10 cellular contexts compared by ENCODE assay signal in the genomic region with DNA sequence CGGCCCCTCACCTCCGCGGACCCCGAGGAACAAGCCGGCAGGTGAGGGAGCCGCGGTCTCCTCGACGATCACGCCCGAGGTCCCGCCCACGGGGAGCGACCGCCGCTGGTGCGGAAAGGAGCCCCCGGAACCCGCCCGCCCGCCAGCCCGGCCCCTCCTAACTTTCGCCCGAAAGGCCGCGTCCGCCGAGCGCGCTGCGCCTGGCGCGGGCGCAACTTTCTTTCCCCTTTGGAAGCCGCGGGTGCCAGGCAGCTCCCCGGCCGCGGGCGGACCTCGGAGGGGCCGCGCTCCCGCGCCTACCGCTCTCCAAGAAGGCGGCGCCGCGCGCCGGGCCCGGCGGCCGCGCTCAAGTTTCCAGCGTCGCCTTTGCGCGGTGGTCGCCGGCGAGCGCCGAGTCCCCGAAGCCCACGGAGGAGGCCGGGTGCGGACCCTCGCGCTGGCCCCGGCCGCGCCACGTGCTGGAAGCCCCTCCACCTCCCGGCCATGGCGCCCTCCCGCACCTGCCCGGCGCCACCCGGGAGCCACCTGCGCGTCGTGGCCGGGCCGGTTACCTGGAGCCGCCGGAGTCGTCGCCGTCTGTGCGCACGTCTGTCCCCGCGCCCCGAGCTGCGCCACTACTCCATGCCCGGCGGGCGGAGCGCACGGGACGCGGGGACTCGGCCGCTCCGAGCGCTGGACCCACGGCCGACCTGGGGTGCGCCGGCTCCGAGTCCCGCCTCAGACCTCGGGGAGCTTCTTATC. TPM values are rescaled to one million over a fixed set of nuclear protein-coding genes. Genes with fewer than 3 reads are reported as not detected.
DNase-seq lines count a peak whose midpoint lies in the region; ATAC-seq and TF ChIP-seq lines count a peak whose summit lies in the region.
"Had no signal": no experiment of that assay in that cellular context is flagged by ENCODE, and none has a peak within 500 bp of the region (broad histone marks: within the 10 kb centered on the region; RNA-seq: fewer than 3 reads in every experiment).

A gene with protein sequence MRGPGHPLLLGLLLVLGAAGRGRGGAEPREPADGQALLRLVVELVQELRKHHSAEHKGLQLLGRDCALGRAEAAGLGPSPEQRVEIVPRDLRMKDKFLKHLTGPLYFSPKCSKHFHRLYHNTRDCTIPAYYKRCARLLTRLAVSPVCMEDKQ (minus strand): TSS at position 90 of the 741 bp plus-strand sequence. CDS start 256 bp downstream, outside the sequence.

- no peak for TF ChIP-seq POLR2A in gastroesophageal sphincter (IDR thresholded peaks at IDR 0.05)

- TF ChIP-seq CTCF in GM13976 (IDR thresholded peaks at IDR 0.05; ENCODE audit: borderline replicate concordance, control extremely low read depth, extremely low read depth, insufficient read depth, missing control alignments) = no peak
- no peak for TF ChIP-seq CTCF in WI38 (IDR thresholded peaks at IDR 0.05; ENCODE audit: low read depth, low read length)
- no peak for TF ChIP-seq CTCF in gastroesophageal sphincter (IDR thresholded peaks at IDR 0.05)
- TF ChIP-seq CTCF in psoas muscle (IDR thresholded peaks at IDR 0.05) = no peak

- H3K9me3 ChIP-seq in gastroesophageal sphincter = no peaks in the 10 kb centered on the region
- H3K9me3 ChIP-seq in psoas muscle = no peaks in the 10 kb centered on the region

- H3K4me3 ChIP-seq in WI38 (ENCODE audit: low read depth, low read length) (0 out of 2 replicates have a peak within 1 kb of the TSS, but pooled peaks have one; percentile 10), gastroesophageal sphincter (peak within 1 kb of the TSS; percentile 22 to 55), psoas muscle (peak within 1 kb of the TSS; percentile 59)

- ATAC-seq in gastroesophageal sphincter = no peak
- ATAC-seq in psoas muscle = no peak
- no peak for ATAC-seq in GM18873 (IDR thresholded peaks at IDR 0.05; ENCODE audit: low FRiP score, unreplicated experiment)
- no peak for ATAC-seq in GM21786 (IDR thresholded peaks at IDR 0.05; ENCODE audit: unreplicated experiment)

- no peak within 1 kb of the TSS for H3K27ac ChIP-seq in gastroesophageal sphincter
- H3K27ac ChIP-seq in psoas muscle = no peak within 1 kb of the TSS

- DNase-seq in GM13976 (ENCODE audit: low spot score) (peak; percentile 42), psoas muscle (peak in 1 of 2 donors; percentile 18), NCI-H2081 (lab: John Stamatoyannopoulos, UW) (no peak), AG08395 (ENCODE audit: low spot score) (no peak)

- in situ Hi-C loops in GM13976 (cut with MboI; ENCODE audit: low sequenced_read_pairs, unreplicated experiment) = no loop called here

- H3K4me1 ChIP-seq in gastroesophageal sphincter = peaks cover 4 to 35% (median 12%) of the 10 kb centered on the region in 3 donors
- peaks cover 9% of the 10 kb centered on the region for H3K4me1 ChIP-seq in psoas muscle

- intact Hi-C loops in psoas muscle (cut with DNase I) = loop anchor here in 1 of 2 donors (5.0 kb wide), 1 partner anchor 41 kb away; no protein-coding TSS in a partner anchor

- TF ChIP-seq EP300 in gastroesophageal sphincter (IDR thresholded peaks at IDR 0.05) = no peak

- H3K27me3 ChIP-seq in gastroesophageal sphincter (peaks cover 62% of the 10 kb centered on the region), psoas muscle (ENCODE audit: insufficient read depth in 3 of 3, low read length in 2 of 3) (peaks cover 0 to 44% (median 11%) of the 10 kb centered on the region in 3 donors)

- WGBS in gastroesophageal sphincter (ENCODE audit: low coverage in 1 of 2), 2 donors = 4% methylated on average over 15 of the region's 115 CpGs; no CpG with 5 or more reads in 1 of the 2 donors
- WGBS in psoas muscle, 3 donors = 0 to 1% (median 1%) methylated on average over 46 to 115 of the region's 115 CpGs

- H3K36me3 ChIP-seq in gastroesophageal sphincter = peaks cover 0 to 8% of the 10 kb centered on the region in 2 donors
- no peaks in the 10 kb centered on the region for H3K36me3 ChIP-seq in psoas muscle (ENCODE audit: insufficient read depth in 1 of 2, low read depth in 1 of 2)

RNA-seq across cellular contexts. Expression of the gene that starts here (rescaled TPM):
- total RNA-seq in gastroesophageal sphincter = 10 to 100 TPM in 1 of 4 donors, under 1 TPM in 2, not detected in 1; 0.30 to 15.9 (median 0.89) TPM
- total RNA-seq in psoas muscle = under 1 TPM in 1 of 4 donors, not detected in 3; 0.49 TPM
- 1 to 10 TPM in 1 of 3 donors, under 1 TPM in 2; 0.26 to 1.1 (median 0.35) TPM for polyA plus RNA-seq in psoas muscle
- total RNA-seq: dermis microvascular lymphatic vessel endothelial cell, temporal lobe had no signal
